Comparison of ENCODE assay signal across 8 cellular contexts in genomic region chr7:17939111-17939669, GRCh38. TPM values are rescaled to one million over a fixed set of nuclear protein-coding genes. Genes with fewer than 3 reads are reported as not detected.
A peak's percentile ranks its signal among the peaks of the same experiment; 100 is the strongest.
DNase-seq lines count a peak whose midpoint lies in the region; ATAC-seq and TF ChIP-seq lines count a peak whose summit lies in the region.

No MANE protein-coding gene starts in this region.

- H2BK5ac ChIP-seq in IMR-90 (ENCODE audit: low read depth, low read length, poor library complexity, severe bottlenecking): peak overlapping the region; percentile 84

- peak overlapping the region; percentile 99 for H3K9ac ChIP-seq in IMR-90 (ENCODE audit: low read depth, low read length)

- H4K20me1 ChIP-seq in IMR-90 (ENCODE audit: insufficient read depth, low read length): peaks cover 6% of the 10 kb centered on the region

- no peaks in the 10 kb centered on the region for H3K36me3 ChIP-seq in Caco-2 (ENCODE audit: control insufficient read depth, insufficient read depth, low read length)
- no peaks in the 10 kb centered on the region for H3K36me3 ChIP-seq in IMR-90 (ENCODE audit: control insufficient read depth, insufficient read depth, low read length)

- H2BK15ac ChIP-seq in IMR-90 (ENCODE audit: low read depth, low read length): no peak overlapping the region

- intact Hi-C loops in Caco-2 (cut with micrococcal nuclease; ENCODE audit: unreplicated experiment) (no loop called here), IMR-90 (cut with micrococcal nuclease) (loop anchor here (1.0 kb wide), 1 partner anchor 170 kb away; no protein-coding TSS in a partner anchor)

- H3K36me3 Mint-ChIP-seq in Caco-2 (ENCODE audit: insufficient read depth, unreplicated experiment): peaks cover 15% of the 10 kb centered on the region

- peak overlapping the region; percentile 95 for H3K4ac ChIP-seq in IMR-90 (ENCODE audit: low read depth, low read length)

- H3K27me3 ChIP-seq in Caco-2 (replicated peaks; ENCODE audit: control insufficient read depth, insufficient read depth, low read length): no peaks in the 10 kb centered on the region
- no peaks in the 10 kb centered on the region for H3K27me3 ChIP-seq in IMR-90 (ENCODE audit: control insufficient read depth, insufficient read depth, low read length)

- peak overlapping the region; percentile 40; the same call in 1 of the 2 replicates for H2AK5ac ChIP-seq in IMR-90 (ENCODE audit: low read depth, low read length)

- peak overlapping the region; percentile 97 for H2AFZ ChIP-seq in IMR-90 (replicated peaks; ENCODE audit: low read length, poor library complexity)

- H2BK120ac ChIP-seq in IMR-90 (ENCODE audit: low read depth, low read length): peak overlapping the region; percentile 78; the same call in 1 of the 2 replicates

- peak overlapping the region; percentile 100 for H3K4me3 Mint-ChIP-seq in Caco-2 (ENCODE audit: unreplicated experiment)

- TF ChIP-seq POLR2A in IMR-90 (IDR thresholded peaks at IDR 0.05; ENCODE audit: low read depth, low read length): no peak

- peaks cover 24% of the 10 kb centered on the region for H3K4me1 Mint-ChIP-seq in Caco-2 (ENCODE audit: low read depth, unreplicated experiment)

- BruUV-seq in Caco-2 (replicated peaks; lab: Mats Ljungman, UMichigan): TSS peak; percentile 37
- no TSS peak for BruUV-seq in IMR-90 (replicated peaks; lab: Mats Ljungman, UMichigan)

- peak overlapping the region; percentile 99 for H3K4me3 ChIP-seq in Caco-2 (ENCODE audit: low read depth, low read length)
- H3K4me3 ChIP-seq in IMR-90 (ENCODE audit: insufficient read depth, low read depth, low read length): peak overlapping the region; percentile 87
- peak overlapping the region; percentile 96 for H3K4me3 ChIP-seq in fibroblast of villous mesenchyme (ENCODE audit: low read depth, low read length)

- H3K27ac Mint-ChIP-seq in Caco-2 (ENCODE audit: unreplicated experiment): peak overlapping the region; percentile 100

- POLR2A ChIA-PET in Caco-2 (lab: Charles Lee) (no interaction called here), IMR-90 (lab: Charles Lee; ENCODE audit: unreplicated experiment) (interaction anchor here (0.6 kb wide), 1 partner anchor 57 kb away, joined by 3 read pairs; no protein-coding TSS in a partner anchor)

- H4K91ac ChIP-seq in IMR-90 (ENCODE audit: insufficient read depth, low read depth, low read length): no peak overlapping the region

- H3K23ac ChIP-seq in IMR-90 (ENCODE audit: low read depth, low read length): peak overlapping the region; percentile 100

- in situ Hi-C loops in IMR-90 (cut with MboI; ENCODE audit: low sequenced_read_pairs): no loop called here

- peak overlapping the region; percentile 95 for H3K4me2 ChIP-seq in IMR-90 (ENCODE audit: low read depth, low read length)

- 0 out of 2 replicates have a peak, but pooled peaks cover 8% of the 10 kb centered on the region for H3K4me1 ChIP-seq in Caco-2
- H3K4me1 ChIP-seq in IMR-90 (ENCODE audit: control insufficient read depth, insufficient read depth, low read length): no peaks in the 10 kb centered on the region

- H2AK9ac ChIP-seq in IMR-90 (replicated peaks; ENCODE audit: low read depth, low read length, poor library complexity): peak overlapping the region; percentile 94

- H2BK20ac ChIP-seq in IMR-90 (ENCODE audit: low read depth, low read length): no peak overlapping the region

- peak overlapping the region; percentile 54; the same call in 1 of the 2 replicates for H3K56ac ChIP-seq in IMR-90 (ENCODE audit: extremely low read depth, insufficient read depth, low read length)

- H3K9me3 ChIP-seq in Caco-2: no peaks in the 10 kb centered on the region
- H3K9me3 ChIP-seq in IMR-90 (ENCODE audit: control insufficient read depth, insufficient read depth, low read length): no peaks in the 10 kb centered on the region

- peak overlapping the region; percentile 100; the same call in 1 of the 2 replicates for H3K14ac ChIP-seq in IMR-90 (replicated peaks; ENCODE audit: low read depth, low read length)

- peak overlapping the region; percentile 94 for H3K27ac ChIP-seq in IMR-90 (ENCODE audit: insufficient read depth, low read length)
- H3K27ac ChIP-seq in VCaP: peak overlapping the region; percentile 93

- TF ChIP-seq RAD21 in IMR-90 (IDR thresholded peaks at IDR 0.05; ENCODE audit: low read length): no peak

- peaks cover 17 to 42% of the 10 kb centered on the region in 2 experiments for H3K79me1 ChIP-seq in IMR-90 (ENCODE audit: low read depth in 1 of 2, low read length in 2 of 2)

- CTCF ChIA-PET in Caco-2 (lab: Charles Lee): no interaction called here
- CTCF ChIA-PET in IMR-90 (lab: Yijun Ruan, JAX): no interaction called here

- H3K9me3 Mint-ChIP-seq in Caco-2 (ENCODE audit: unreplicated experiment): no peaks in the 10 kb centered on the region

- peak overlapping the region; percentile 11; the same call in 1 of the 2 replicates for H3K18ac ChIP-seq in IMR-90 (ENCODE audit: low read depth, low read length)

- dilution Hi-C loops in IMR-90 (cut with HindIII; ENCODE audit: low sequenced_read_pairs, unreplicated experiment): no loop called here

- peak overlapping the region; percentile 93 to 94; a peak in 3 of 4 replicates for H4K8ac ChIP-seq in IMR-90 (ENCODE audit: low read depth in 2 of 2, low read length in 2 of 2)

- H3K27me3 Mint-ChIP-seq in Caco-2 (ENCODE audit: insufficient read depth, unreplicated experiment): no peaks in the 10 kb centered on the region

- DNase-seq in Caco-2: no peak
- DNase-seq in IMR-90: peak; percentile 30
- peak; percentile 58 for DNase-seq in fibroblast of villous mesenchyme (ENCODE audit: low read depth)
- peak; percentile 53 for DNase-seq in pons (ENCODE audit: low spot score)
- no peak for DNase-seq in activated gamma-delta T cell (lab: John Stamatoyannopoulos, UW)
- DNase-seq in ureter (ENCODE audit: low spot score): no peak

- WGBS in IMR-90 (ENCODE audit: extremely low coverage in 2 of 2, insufficient read length in 1 of 2), 2 experiments: 25% methylated on average over 1 of the region's 9 CpGs; no CpG with 5 or more reads in 1 of the 2 experiments

- H3K9me1 ChIP-seq in IMR-90 (ENCODE audit: insufficient read depth, low read length): no peaks in the 10 kb centered on the region

- TF ChIP-seq CTCF in Caco-2 (IDR thresholded peaks at IDR 0.05; ENCODE audit: insufficient read depth in 1 of 2, low read depth in 1 of 2, low read length in 1 of 2, severe bottlenecking in 1 of 2, unreplicated experiment in 1 of 2) (no peak), IMR-90 (conservative IDR thresholded peaks at IDR 0.05; ENCODE audit: low read depth, low read length) (no peak), VCaP (conservative IDR thresholded peaks at IDR 0.05) (no peak), fibroblast of villous mesenchyme (IDR thresholded peaks at IDR 0.05; ENCODE audit: insufficient read depth, low read depth, low read length) (no peak)

- H4K5ac ChIP-seq in IMR-90 (ENCODE audit: low read depth, low read length): peak overlapping the region; percentile 86

- no peak for ATAC-seq in IMR-90 (ENCODE audit: low read depth)
- no peak for ATAC-seq in HG03135 (IDR thresholded peaks at IDR 0.05; ENCODE audit: unreplicated experiment)

TF ChIP-seq in IMR-90, 13 proteins besides CTCF, POLR2A, EP300 and RAD21:
- TF ChIP-seq MAFK (IDR thresholded peaks at IDR 0.05; ENCODE audit: low read depth, low read length) (no peak), RCOR1 (IDR thresholded peaks at IDR 0.05; ENCODE audit: insufficient replicate concordance, low read length) (no peak), FOS (IDR thresholded peaks at IDR 0.05; ENCODE audit: low read depth, low read length) (no peak), MXI1 (IDR thresholded peaks at IDR 0.05; ENCODE audit: borderline replicate concordance, low read depth, low read length) (no peak), ELK1 (IDR thresholded peaks at IDR 0.05; ENCODE audit: borderline replicate concordance, low read depth, low read length) (no peak), RFX5 (IDR thresholded peaks at IDR 0.05; ENCODE audit: low read depth, low read length) (no peak), MAZ (IDR thresholded peaks at IDR 0.05; ENCODE audit: borderline replicate concordance, low read depth, low read length) (no peak), BHLHE40 (IDR thresholded peaks at IDR 0.05; ENCODE audit: low read depth, low read length) (no peak), CHD1 (IDR thresholded peaks at IDR 0.05; ENCODE audit: low read depth, low read length) (no peak), NFE2L2 (IDR thresholded peaks at IDR 0.05; ENCODE audit: low read depth, low read length) (no peak), USF2 (IDR thresholded peaks at IDR 0.05; ENCODE audit: low read depth, low read length) (no peak), CEBPB (IDR thresholded peaks at IDR 0.05; ENCODE audit: low read depth, low read length) (no peak), SMC3 (IDR thresholded peaks at IDR 0.05; ENCODE audit: low read depth, low read length) (no peak)

RNA-seq across cellular contexts. Expression of gene SNX13, which starts 1.1 kb away (rescaled TPM):
- total RNA-seq in Caco-2 (2022): 36.6 and 41.8 TPM in 2 replicates
- 24.9 and 40.8 TPM in 2 replicates for total RNA-seq in IMR-90 (2012; rRNA removed)
- polyA plus RNA-seq in IMR-90 (2012; rRNA removed): 6.7 and 9.0 TPM in 2 replicates
- 0.88 and 3.8 TPM in 2 replicates for polyA plus RNA-seq in IMR-90 (2012; cell fraction: cytosol; rRNA removed)
- polyA plus RNA-seq in IMR-90 (2012; cell fraction: nucleus; rRNA removed; ENCODE audit: low replicate concordance): 2.5 and 11.4 TPM in 2 replicates
- 49.0 and 51.8 TPM in 2 replicates for total RNA-seq in fibroblast of villous mesenchyme
- 66.3 TPM for total RNA-seq in ureter

Comparison
In these comparisons a context has a peak if more than half of its experiments do, and no peak if none do; other contexts are left out.
1. DNase-seq: peak in IMR-90 (single experiment), fibroblast of villous mesenchyme (single experiment) and pons (single experiment); none in Caco-2 (0 of 2), activated gamma-delta T cell (single experiment) and ureter (single experiment).
2. Peak in every context shown above with its lines, with median percentiles within 50 percentile points of each other: H3K4me3 ChIP-seq.